ENCODE assay signal across 17 cellular contexts in the genomic region with DNA sequence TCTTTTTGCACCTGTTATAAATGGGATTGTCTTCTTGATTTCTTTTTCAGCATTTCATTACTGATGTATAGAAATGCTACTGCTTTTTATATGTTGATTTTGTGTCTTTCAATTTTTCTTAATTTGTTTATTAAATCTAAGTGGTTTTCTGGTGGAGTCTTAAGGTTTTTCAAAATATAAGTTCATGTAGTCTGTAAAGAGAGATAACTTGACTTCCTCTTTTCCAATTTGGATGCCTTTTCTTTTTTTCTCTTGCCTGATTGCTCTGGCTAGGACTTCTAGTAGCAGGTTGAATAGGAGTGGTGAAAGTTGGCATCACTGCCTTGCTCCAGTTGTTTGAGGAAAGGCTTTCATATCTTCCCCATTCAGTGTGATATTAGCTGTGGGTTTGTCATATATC. TPM values are rescaled to one million over a fixed set of nuclear protein-coding genes. Genes with fewer than 3 reads are reported as not detected.
DNase-seq lines count a peak whose midpoint lies in the region; ATAC-seq and TF ChIP-seq lines count a peak whose summit lies in the region.
"Had no signal": no experiment of that assay in that cellular context is flagged by ENCODE, and none has a peak within 500 bp of the region (broad histone marks: within the 10 kb centered on the region; RNA-seq: fewer than 3 reads in every experiment).

No MANE protein-coding gene starts in this region.

- ATAC-seq in naive thymus-derived CD8-positive, alpha-beta T cell, result no peak

- no peaks in the 10 kb centered on the region for H3K79me2 ChIP-seq in GM23248 (ENCODE audit: insufficient read depth)
- no peaks in the 10 kb centered on the region for H3K79me2 ChIP-seq in fibroblast of lung (ENCODE audit: control insufficient read depth, insufficient read depth, low read length)

- no peak overlapping the region for H3K4me3 Mint-ChIP-seq in HFFc6
- no peak overlapping the region for H3K4me3 Mint-ChIP-seq in naive thymus-derived CD8-positive, alpha-beta T cell
- H3K4me3 Mint-ChIP-seq: H9 had no signal

- H4K20me1 ChIP-seq in GM23248 (ENCODE audit: insufficient read depth) (no peaks in the 10 kb centered on the region), fibroblast of lung (ENCODE audit: control insufficient read depth, extremely low read depth, insufficient read depth, low read length) (no peaks in the 10 kb centered on the region)

- TF ChIP-seq CTCF in HFFc6 (IDR thresholded peaks at IDR 0.05), result no peak
- no peak for TF ChIP-seq CTCF in fibroblast of lung (conservative IDR thresholded peaks at IDR 0.05 in 1 of 2, IDR thresholded peaks at IDR 0.05 in 1 of 2; ENCODE audit: low read depth in 1 of 2, low read length in 2 of 2)

- peaks cover 51% of the 10 kb centered on the region for H3K4me1 ChIP-seq in GM23248 (ENCODE audit: insufficient read depth)
- peaks cover 16% of the 10 kb centered on the region for H3K4me1 ChIP-seq in fibroblast of lung (ENCODE audit: control insufficient read depth, extremely low read depth, insufficient read depth, low read length)

- H3K4me1 Mint-ChIP-seq in HFFc6 (ENCODE audit: low read depth), result peaks cover 65% of the 10 kb centered on the region
- H3K4me1 Mint-ChIP-seq in naive thymus-derived CD8-positive, alpha-beta T cell, result no peaks in the 10 kb centered on the region
- H3K4me1 Mint-ChIP-seq: CD4-positive, alpha-beta memory T cell; H9 had no signal

- H3K9ac ChIP-seq in GM23248 (no peak overlapping the region), fibroblast of lung (ENCODE audit: insufficient read depth, low read length) (no peak overlapping the region)

- peaks cover 6% of the 10 kb centered on the region for H3K9me3 Mint-ChIP-seq in HFFc6
- H3K9me3 Mint-ChIP-seq in naive thymus-derived CD8-positive, alpha-beta T cell, result peaks cover 0 to 9% (median 1%) of the 10 kb centered on the region in 9 donors

- H3F3A ChIP-seq in GM23248 (ENCODE audit: insufficient read depth), result peaks cover 42% of the 10 kb centered on the region

- H3K36me3 ChIP-seq in GM23248 (ENCODE audit: low read depth), result no peaks in the 10 kb centered on the region
- no peaks in the 10 kb centered on the region for H3K36me3 ChIP-seq in fibroblast of lung (ENCODE audit: control insufficient read depth, insufficient read depth, low read length)
- H3K36me3 ChIP-seq in H7 (replicated peaks; ENCODE audit: control insufficient read depth, insufficient read depth, low read length), result no peaks in the 10 kb centered on the region

- in situ Hi-C loops in GM23248 (cut with MboI), result no loop called here

- H3K4me3 ChIP-seq in GM23248 (no peak overlapping the region), fibroblast of lung (replicated peaks in 1 of 4; ENCODE audit: control extremely low read depth in 1 of 4, insufficient read depth in 1 of 4, low read depth in 3 of 4, low read length in 4 of 4) (no peak overlapping the region), H7 (ENCODE audit: insufficient read depth, low read depth, low read length) (no peak overlapping the region)

- H3K27ac Mint-ChIP-seq in HFFc6, result peak overlapping the region; percentile 82
- no peak overlapping the region for H3K27ac Mint-ChIP-seq in naive thymus-derived CD8-positive, alpha-beta T cell
- H3K27ac Mint-ChIP-seq: CD4-positive, alpha-beta memory T cell; H9 had no signal

- POLR2A ChIA-PET in naive thymus-derived CD8-positive, alpha-beta T cell (lab: Charles Lee), result no interaction called here

- DNase-seq in GM23248 (no peak), HFFc6 (no peak), OCI-M1 (lab: John Stamatoyannopoulos, UW) (peak; percentile 53), fibroblast of lung (ENCODE audit: low read depth in 2 of 2) (no peak), H7 (no peak), HPDE6-E6E7 (ENCODE audit: extremely low spot score) (no peak)
- DNase-seq in naive thymus-derived CD8-positive, alpha-beta T cell, result no peak
- DNase-seq: ACHN; AML-193; CD4-positive, alpha-beta memory T cell; DMS153; DMS79; GDM1; GOT3; H9; Karpas-422 had no signal

- H3K27me3 Mint-ChIP-seq in HFFc6 (ENCODE audit: insufficient read depth), result peaks cover 1% of the 10 kb centered on the region
- H3K27me3 Mint-ChIP-seq in naive thymus-derived CD8-positive, alpha-beta T cell, result peaks cover 4 to 14% (median 11%) of the 10 kb centered on the region in 5 donors

- H3K9me3 ChIP-seq in GM23248 (ENCODE audit: low read depth) (no peaks in the 10 kb centered on the region), fibroblast of lung (ENCODE audit: control insufficient read depth, insufficient read depth, low read depth, low read length) (no peaks in the 10 kb centered on the region)

- peaks cover 9% of the 10 kb centered on the region for H3K36me3 Mint-ChIP-seq in HFFc6 (ENCODE audit: low read depth)
- H3K36me3 Mint-ChIP-seq in naive thymus-derived CD8-positive, alpha-beta T cell, result peaks cover 0 to 3% (median 0%) of the 10 kb centered on the region in 3 donors
- H3K36me3 Mint-ChIP-seq: CD4-positive, alpha-beta memory T cell had no signal

- H3K27ac ChIP-seq in GM23248, result peak overlapping the region; percentile 58
- peak overlapping the region; percentile 60 for H3K27ac ChIP-seq in fibroblast of lung (ENCODE audit: insufficient read depth, low read length)
- H3K27ac ChIP-seq: C4-2B had no signal

- H3K27me3 ChIP-seq in GM23248 (replicated peaks; ENCODE audit: insufficient read depth) (no peaks in the 10 kb centered on the region), fibroblast of lung (ENCODE audit: control insufficient read depth, insufficient read depth, low read length) (no peaks in the 10 kb centered on the region), H7 (ENCODE audit: control insufficient read depth, insufficient read depth, low read length) (no peaks in the 10 kb centered on the region)

- H2AFZ ChIP-seq in GM23248 (peak overlapping the region; percentile 56), fibroblast of lung (ENCODE audit: low read length) (peak overlapping the region; percentile 25)

- H3K4me2 ChIP-seq in GM23248 (ENCODE audit: unreplicated experiment) (peak overlapping the region; percentile 51), fibroblast of lung (ENCODE audit: extremely low read depth, insufficient read depth, low read length) (peak overlapping the region; percentile 38)

- no peaks in the 10 kb centered on the region for H3K9me2 ChIP-seq in GM23248 (ENCODE audit: insufficient read depth)

RNA-seq across cellular contexts. Expression of a gene that starts 28.6 kb away (rescaled TPM):
- 114 and 117 TPM in 2 replicates for total RNA-seq in GM23248 (2014; rRNA removed; shearing (Covaris generic))
- 76.5 and 83.5 TPM in 2 replicates for polyA plus RNA-seq in GM23248 (2016; fragmentation: Nextera tagmentation; extraction: Ambion mirVana)
- total RNA-seq in HFFc6 (2021; fragmentation: NEBNext Ultra II Directional; extraction: Animal tissue kit (Norgen Biotek cat#: 25700)), result 10 to 100 TPM; 27.6 to 70.0 (median 63.0) TPM
- 32.4 and 199 TPM in 2 replicates for total RNA-seq in fibroblast of lung
- 51.5 and 63.7 TPM in 2 replicates for polyA plus RNA-seq in fibroblast of lung
- 42.5 and 54.5 TPM in 2 replicates for polyA plus RNA-seq in fibroblast of lung (2012)
- 12.8 and 17.8 TPM in 2 replicates for polyA minus RNA-seq in fibroblast of lung (ENCODE audit: low replicate concordance)
- 0.07 and 0.18 TPM in 2 replicates for total RNA-seq in H7 (2014; rRNA removed; shearing (Covaris generic))
- total RNA-seq in naive thymus-derived CD8-positive, alpha-beta T cell, result not detected
- polyA plus RNA-seq in naive thymus-derived CD8-positive, alpha-beta T cell, result not detected
- total RNA-seq: CD4-positive, alpha-beta memory T cell had no signal
- polyA plus RNA-seq: CD4-positive, alpha-beta memory T cell had no signal

Comparison
In these comparisons a context has a peak if more than half of its experiments do, and no peak if none do; other contexts are left out.
1. RNA of a gene that starts 28.6 kb away (total RNA-seq): 32.4 to 199 TPM in fibroblast of lung, 114 to 117 TPM in GM23248 and 27.6 to 70.0 TPM in HFFc6; 0.07 to 0.18 TPM in H7 and not detected in naive thymus-derived CD8-positive, alpha-beta T cell; every median in the first group is over 10 times any median in the second.